In the genomic region with DNA sequence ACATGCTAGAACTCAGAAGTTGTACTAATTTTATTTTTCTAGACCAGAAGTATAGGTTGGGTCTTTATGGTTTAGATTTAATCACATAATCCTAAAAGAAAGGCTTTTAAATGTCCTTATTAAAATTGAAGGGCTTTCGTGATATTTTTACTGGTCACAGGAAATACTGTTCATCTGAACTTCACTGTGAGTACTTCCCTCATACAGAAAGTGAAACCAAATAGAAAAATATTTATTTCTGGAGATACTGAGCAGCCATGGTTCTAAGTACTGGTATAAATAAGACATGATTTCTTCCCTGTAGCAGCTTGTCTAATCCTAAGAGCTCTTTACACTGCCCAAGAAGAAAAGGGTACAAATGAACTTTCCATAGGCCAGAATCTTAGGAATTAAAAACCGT, we compare ENCODE assay signal across 8 cellular contexts. TPM values are rescaled to one million over a fixed set of nuclear protein-coding genes. Genes with fewer than 3 reads are reported as not detected.
DNase-seq lines count a peak whose midpoint lies in the region; ATAC-seq and TF ChIP-seq lines count a peak whose summit lies in the region.

No MANE protein-coding gene starts in this region.

- peak overlapping the region; percentile 83 for H3K4me2 ChIP-seq in mammary epithelial cell (ENCODE audit: insufficient read depth, low read depth, low read length)

- H3K79me2 ChIP-seq in mammary epithelial cell (ENCODE audit: insufficient read depth, low read length): peaks cover 64% of the 10 kb centered on the region

- H2AFZ ChIP-seq in mammary epithelial cell (ENCODE audit: low read depth, low read length): no peak overlapping the region

- H3K27me3 ChIP-seq in mammary epithelial cell (ENCODE audit: insufficient read depth, low read length) (no peaks in the 10 kb centered on the region), mucosa of rectum (ENCODE audit: control insufficient read depth in 2 of 2, insufficient read depth in 2 of 2, low read length in 2 of 2) (no peaks in the 10 kb centered on the region)

- in situ Hi-C loops in mammary epithelial cell (cut with MboI; ENCODE audit: low sequenced_read_pairs in 2 of 2): no loop called here

- H3K27ac ChIP-seq in mammary epithelial cell (ENCODE audit: insufficient read depth, low read depth, low read length): peak overlapping the region; percentile 58
- peak overlapping the region; percentile 60 to 69 for H3K27ac ChIP-seq in mucosa of rectum (ENCODE audit: low read depth in 2 of 2, low read length in 2 of 2)

- peak; percentile 25 for DNase-seq in AG10803 (ENCODE audit: low read depth)
- DNase-seq in NAMALWA (ENCODE audit: low spot score): peak; percentile 61
- DNase-seq in mammary epithelial cell: no peak
- no peak for DNase-seq in DMS 273 treated with DMSO at 0.1 percent for 48 hours (lab: John Stamatoyannopoulos, UW)
- DNase-seq in NK-92 (lab: John Stamatoyannopoulos, UW; ENCODE audit: unreplicated experiment): no peak
- no peak for DNase-seq in SHP77 treated with DMSO at 0.1 percent for 48 hours (lab: John Stamatoyannopoulos, UW)

- no peak for TF ChIP-seq CTCF in AG10803 (conservative IDR thresholded peaks at IDR 0.05; ENCODE audit: low read length)
- TF ChIP-seq CTCF in mammary epithelial cell (conservative IDR thresholded peaks at IDR 0.05 in 1 of 2, IDR thresholded peaks at IDR 0.05 in 1 of 2; ENCODE audit: extremely low read depth in 1 of 2, insufficient read depth in 1 of 2, low read depth in 1 of 2, low read length in 2 of 2): no peak

- WGBS in mammary epithelial cell (ENCODE audit: low coverage, missing lambda C conversion rate): 3% methylated on average over 2 of the region's 2 CpGs

- no TSS peak for BruUV-seq in mammary epithelial cell (replicated peaks; lab: Mats Ljungman, UMichigan)

- H3K9ac ChIP-seq in mammary epithelial cell (ENCODE audit: insufficient read depth, low read length) (peak overlapping the region; percentile 52), mucosa of rectum (ENCODE audit: low read depth in 1 of 2, low read length in 2 of 2) (peak overlapping the region; percentile 18 to 76)

- H3K4me3 ChIP-seq in AG10803 (ENCODE audit: low read length) (peak overlapping the region; percentile 48), mammary epithelial cell (replicated peaks in 1 of 3; ENCODE audit: insufficient read depth in 1 of 3, low read depth in 2 of 3, low read length in 3 of 3) (peak overlapping the region; percentile 53 to 86 (median 80)), mucosa of rectum (ENCODE audit: low read length in 2 of 2) (peak overlapping the region; percentile 60 to 91)

- dilution Hi-C loops in mammary epithelial cell (cut with HindIII; ENCODE audit: low sequenced_read_pairs): no loop called here

- H4K20me1 ChIP-seq in mammary epithelial cell (ENCODE audit: insufficient read depth, low read length): no peaks in the 10 kb centered on the region

- H3K9me3 ChIP-seq in mammary epithelial cell (replicated peaks; ENCODE audit: insufficient read depth, low read length) (no peaks in the 10 kb centered on the region), mucosa of rectum (ENCODE audit: control insufficient read depth in 2 of 2, low read length in 2 of 2) (no peaks in the 10 kb centered on the region)

- H3K36me3 ChIP-seq in mammary epithelial cell (ENCODE audit: insufficient read depth, low read length): no peaks in the 10 kb centered on the region
- peaks cover 0 to 4% of the 10 kb centered on the region in 2 donors for H3K36me3 ChIP-seq in mucosa of rectum (ENCODE audit: control insufficient read depth in 2 of 2, insufficient read depth in 2 of 2, low read length in 2 of 2)

- peak; percentile 50 for ATAC-seq in GM19351 (IDR thresholded peaks at IDR 0.05; ENCODE audit: unreplicated experiment)

- H3K4me1 ChIP-seq in mammary epithelial cell (ENCODE audit: insufficient read depth, low read length) (peaks cover 38% of the 10 kb centered on the region), mucosa of rectum (ENCODE audit: control insufficient read depth in 2 of 2, insufficient read depth in 2 of 2, low read length in 2 of 2) (peaks cover 17 to 35% of the 10 kb centered on the region in 2 donors)

- intact Hi-C loops in mammary epithelial cell (cut with micrococcal nuclease): loop anchor here (5.0 kb wide), 4 partner anchors 51 to 404 kb away; partner anchors contain the start of gene ABHD5

- CTCF ChIA-PET in mammary epithelial cell (lab: Charles Lee; ENCODE audit: low non-redundant PET): no interaction called here

RNA-seq across cellular contexts. Expression of gene SNRK, which starts 2.0 kb away (rescaled TPM):
- total RNA-seq in mammary epithelial cell: 10 to 100 TPM; 17.5 to 18.6 TPM
- 7.8 TPM for polyA plus RNA-seq in mammary epithelial cell
- 27.2 TPM for polyA minus RNA-seq in mammary epithelial cell

Comparison
In these comparisons a context has a peak if more than half of its experiments do, and no peak if none do; other contexts are left out.
1. DNase-seq: peak in AG10803 (single experiment) and NAMALWA (single experiment); none in mammary epithelial cell (single experiment), DMS 273 treated with DMSO at 0.1 percent for 48 hours (single experiment), NK-92 (single experiment) and SHP77 treated with DMSO at 0.1 percent for 48 hours (single experiment).
2. Peak in every context shown above with its lines, with median percentiles within 50 percentile points of each other: H3K4me3 ChIP-seq.